In the genomic region with DNA sequence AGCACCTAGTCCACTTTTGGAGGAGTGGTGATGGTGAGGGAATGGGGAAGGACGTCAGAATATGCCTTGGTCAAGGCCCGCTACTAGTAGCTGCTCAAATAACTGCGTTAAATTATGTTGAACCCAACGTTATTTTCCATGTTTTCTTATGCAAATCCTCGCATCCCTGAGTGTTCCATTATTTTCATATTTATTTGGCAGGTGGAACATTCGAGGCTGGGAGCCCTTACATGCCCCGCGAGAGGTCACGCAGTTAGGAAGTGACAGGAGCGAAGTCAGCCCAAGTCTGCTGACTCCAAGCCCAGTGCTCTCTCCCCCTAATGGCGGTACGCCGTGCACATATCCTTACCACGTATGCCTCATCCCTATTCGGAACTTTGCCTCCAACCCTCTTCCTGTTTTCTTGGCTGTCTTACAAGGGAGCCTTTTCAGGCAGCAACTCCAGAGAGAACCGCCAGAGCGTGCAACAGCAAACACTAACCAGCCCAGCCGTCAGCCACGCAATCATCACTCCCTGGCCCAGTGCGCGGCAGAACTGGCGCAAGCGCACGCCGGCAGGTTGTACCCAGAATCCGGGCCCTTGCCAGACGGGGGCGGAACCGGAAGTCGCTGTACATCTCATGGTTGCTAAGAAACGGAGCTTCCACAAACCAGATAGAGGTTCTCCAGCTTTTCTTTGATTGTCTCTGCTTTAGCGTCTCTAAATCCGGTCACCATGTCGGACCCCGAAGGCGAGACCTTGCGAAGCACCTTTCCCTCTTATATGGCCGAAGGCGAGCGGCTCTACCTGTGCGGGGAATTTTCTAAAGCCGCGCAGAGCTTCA, we compare ENCODE assay signal across 8 cellular contexts. TPM values are rescaled to one million over a fixed set of nuclear protein-coding genes. Genes with fewer than 3 reads are reported as not detected.
DNase-seq lines count a peak whose midpoint lies in the region; TF ChIP-seq lines count a peak whose summit lies in the region.

TSS of gene ODAD4 (plus strand) at position 609 of the 824 bp plus-strand sequence. CDS start at position 716, 107 bp downstream.

- peak within 1 kb of the TSS; percentile 95 for H3K27ac Mint-ChIP-seq in activated naive CD4-positive, alpha-beta T cell treated with anti-CD3 and anti-CD28 coated beads for 36 hours

- H3K4me3 ChIP-seq in SJSA1: peak within 1 kb of the TSS; percentile 37

- H3K27me3 Mint-ChIP-seq in activated naive CD4-positive, alpha-beta T cell treated with anti-CD3 and anti-CD28 coated beads for 36 hours (ENCODE audit: low read depth): no peaks in the 10 kb centered on the region

- peaks cover 8% of the 10 kb centered on the region; the same call in 1 of the 2 replicates for H3K4me1 ChIP-seq in SJSA1 (replicated peaks)

- no peaks in the 10 kb centered on the region for H3K9me3 Mint-ChIP-seq in activated naive CD4-positive, alpha-beta T cell treated with anti-CD3 and anti-CD28 coated beads for 36 hours

- no peaks in the 10 kb centered on the region for H3K9me3 ChIP-seq in SJSA1 (replicated peaks)

- intact Hi-C loops in activated naive CD4-positive, alpha-beta T cell treated with anti-CD3 and anti-CD28 coated beads for 36 hours (cut with micrococcal nuclease): loop anchor here (1.0 kb wide), 1 partner anchor 11 kb away; no protein-coding TSS in a partner anchor

- H3K36me3 ChIP-seq in SJSA1: no peaks in the 10 kb centered on the region

- H3K27ac ChIP-seq in SJSA1: peak within 1 kb of the TSS; percentile 16; the same call in 1 of the 2 replicates

- H3K4me1 Mint-ChIP-seq in activated naive CD4-positive, alpha-beta T cell treated with anti-CD3 and anti-CD28 coated beads for 36 hours (ENCODE audit: low read depth): peaks cover 19% of the 10 kb centered on the region

- CTCF ChIA-PET in HEK293T (lab: Yijun Ruan, JAX): interaction anchor here (0.6 to 2.5 kb wide), 12 partner anchors 8 to 272 kb away, joined by 3 to 12 read pairs (median 3); partner anchors contain the start of gene ACLY
- CTCF ChIA-PET in activated naive CD4-positive, alpha-beta T cell treated with anti-CD3 and anti-CD28 coated beads for 36 hours (lab: Charles Lee): interaction anchor here (0.6 to 1.6 kb wide), 12 partner anchors 9 to 748 kb away, joined by 3 to 5 read pairs (median 3); partner anchors contain the start of genes DHX58 and EIF1

- no peaks in the 10 kb centered on the region for H3K36me3 Mint-ChIP-seq in activated naive CD4-positive, alpha-beta T cell treated with anti-CD3 and anti-CD28 coated beads for 36 hours (ENCODE audit: low read depth)

- POLR2A ChIA-PET in HEK293T (lab: Yijun Ruan, JAX): interaction anchor here (0.5 to 6.6 kb wide), 44 partner anchors 9 to 272 kb away, joined by 3 to 148 read pairs (median 5); partner anchors contain the start of genes ACLY, CNP, DNAJC7 and EIF1

- peak within 1 kb of the TSS; percentile 97 for H3K4me3 Mint-ChIP-seq in activated naive CD4-positive, alpha-beta T cell treated with anti-CD3 and anti-CD28 coated beads for 36 hours

- DNase-seq in GM04504 (ENCODE audit: low read depth) (peak; percentile 96), HEK293T (ENCODE audit: extremely low spot score) (peak; percentile 99), MV-4-11 (lab: John Stamatoyannopoulos, UW) (peak; percentile 99), SJSA1 (ENCODE audit: low read depth in 1 of 2, low spot score in 2 of 2) (peak; percentile 88 to 97), germinal center (ENCODE audit: low spot score) (peak; percentile 96), non-pigmented ciliary epithelial cell (ENCODE audit: low read depth) (peak; percentile 85), superior temporal gyrus (ENCODE audit: extremely low spot score) (peak; percentile 97)
- peak; percentile 97 for DNase-seq in activated naive CD4-positive, alpha-beta T cell treated with anti-CD3 and anti-CD28 coated beads for 36 hours

- no peaks in the 10 kb centered on the region for H3K27me3 ChIP-seq in SJSA1 (replicated peaks)

TF ChIP-seq in HEK293T, 16 proteins besides CTCF, POLR2A, EP300 and RAD21:
- no peak for TF ChIP-seq FOXK2 (IDR thresholded peaks at IDR 0.05)
- TF ChIP-seq SP1 (IDR thresholded peaks at IDR 0.05): no peak
- peak; percentile 87 for TF ChIP-seq ELF4 (IDR thresholded peaks at IDR 0.05)
- TF ChIP-seq SUZ12 (IDR thresholded peaks at IDR 0.05): no peak
- TF ChIP-seq, protein P1, sequence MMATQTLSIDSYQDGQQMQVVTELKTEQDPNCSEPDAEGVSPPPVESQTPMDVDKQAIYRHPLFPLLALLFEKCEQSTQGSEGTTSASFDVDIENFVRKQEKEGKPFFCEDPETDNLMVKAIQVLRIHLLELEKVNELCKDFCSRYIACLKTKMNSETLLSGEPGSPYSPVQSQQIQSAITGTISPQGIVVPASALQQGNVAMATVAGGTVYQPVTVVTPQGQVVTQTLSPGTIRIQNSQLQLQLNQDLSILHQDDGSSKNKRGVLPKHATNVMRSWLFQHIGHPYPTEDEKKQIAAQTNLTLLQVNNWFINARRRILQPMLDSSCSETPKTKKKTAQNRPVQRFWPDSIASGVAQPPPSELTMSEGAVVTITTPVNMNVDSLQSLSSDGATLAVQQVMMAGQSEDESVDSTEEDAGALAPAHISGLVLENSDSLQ (IDR thresholded peaks at IDR 0.05): peak; percentile 90
- no peak for TF ChIP-seq FOXA1 (IDR thresholded peaks at IDR 0.05)
- peak; percentile 65 for TF ChIP-seq L3MBTL2 (conservative IDR thresholded peaks at IDR 0.05)

RNA-seq across cellular contexts. Expression of gene ODAD4, which starts in this region (rescaled TPM):
- total RNA-seq in SJSA1 (2014; rRNA removed; shearing (Covaris generic)): not detected in 2 replicates
- total RNA-seq in activated naive CD4-positive, alpha-beta T cell treated with anti-CD3 and anti-CD28 coated beads for 36 hours: under 1 TPM; 0.55 to 0.79 TPM

Comparison
In these comparisons a context has a peak if more than half of its experiments do, and no peak if none do; other contexts are left out.
1. Peak in every context shown above with its lines: DNase-seq, H3K4me3 ChIP-seq and H3K27ac ChIP-seq.
2. Peak in DNase-seq, H3K4me3 ChIP-seq and H3K27ac ChIP-seq in SJSA1; RNA of the gene not detected or under 1 TPM.
3. Peak in DNase-seq in activated naive CD4-positive, alpha-beta T cell treated with anti-CD3 and anti-CD28 coated beads for 36 hours; RNA of the gene not detected or under 1 TPM.